In genomic region chr11:75105967-75106681, GRCh38 we compare ENCODE assay signal across 21 cellular contexts. TPM values are rescaled to one million over a fixed set of nuclear protein-coding genes. Genes with fewer than 3 reads are reported as not detected.
"Had no signal": no experiment of that assay in that cellular context is flagged by ENCODE, and none has a peak within 500 bp of the region (broad histone marks: within the 10 kb centered on the region; RNA-seq: fewer than 3 reads in every experiment).

No MANE protein-coding gene starts in this region.

RNA-seq across cellular contexts. Expression of gene OR2AT4, which starts 9.4 kb away (rescaled TPM):
- total RNA-seq: activated CD4-positive, alpha-beta memory T cell treated with anti-CD3 and anti-CD28 coated beads for 36 hours; activated CD4-positive, alpha-beta T cell treated with anti-CD3 and anti-CD28 coated beads for 36 hours; activated CD4-positive, alpha-beta T cell treated with anti-CD3 and anti-CD28 coated beads, Interleukin-2, amount 10 ng/mL, durations not matched to agents 24 days and 14 days; activated CD8-positive, alpha-beta memory T cell treated with anti-CD3 and anti-CD28 coated beads for 36 hours; activated CD8-positive, alpha-beta memory T cell treated with anti-CD3 and anti-CD28 coated beads, Interleukin-2, amount 10 ng/mL, durations not matched to agents 7 days and 5 days; activated CD8-positive, alpha-beta T cell treated with anti-CD3 and anti-CD28 coated beads, Interleukin-2, amount 10 ng/mL, durations not matched to agents 7 days and 5 days; activated naive CD4-positive, alpha-beta T cell treated with anti-CD3 and anti-CD28 coated beads for 36 hours; activated naive CD8-positive, alpha-beta T cell treated with anti-CD3 and anti-CD28 coated beads for 36 hours; activated T-helper 1 cell treated with anti-CD3 and anti-CD28 coated beads, Interleukin-12 subunit alpha, Interleukin-12 subunit beta, Interleukin-2, Interleukin-4 antibody, amounts not matched to agents 30 ng/mL and 10 ng/mL and 1 ng/mL, durations not matched to agents 14 hours and 24 hours and 36 hours; activated T-helper 2 cell treated with anti-CD3 and anti-CD28 coated beads, Interferon-gamma antibody, Interleukin-2, Interleukin-4, amounts not matched to agents 10 μg/mL and 5 μg/mL and 100 μg/mL, durations not matched to agents 14 hours and 24 hours and 36 hours; adrenal gland; aorta; breast epithelium; cardiac muscle cell; colonic mucosa; dermis microvascular lymphatic vessel endothelial cell; endothelial cell of umbilical vein; esophagus squamous epithelium; fibroblast of lung; frontal cortex had no signal
- polyA plus RNA-seq: adrenal gland, cardiac muscle cell, endothelial cell of umbilical vein, esophagus, fibroblast of lung had no signal

RNA-seq across cellular contexts. Expression of gene SLCO2B1, which starts 44.8 kb away (rescaled TPM):
- total RNA-seq: activated CD4-positive, alpha-beta memory T cell treated with anti-CD3 and anti-CD28 coated beads for 36 hours; activated CD4-positive, alpha-beta T cell treated with anti-CD3 and anti-CD28 coated beads for 36 hours; activated CD4-positive, alpha-beta T cell treated with anti-CD3 and anti-CD28 coated beads, Interleukin-2, amount 10 ng/mL, durations not matched to agents 24 days and 14 days; activated CD8-positive, alpha-beta memory T cell treated with anti-CD3 and anti-CD28 coated beads for 36 hours; activated CD8-positive, alpha-beta memory T cell treated with anti-CD3 and anti-CD28 coated beads, Interleukin-2, amount 10 ng/mL, durations not matched to agents 7 days and 5 days; activated CD8-positive, alpha-beta T cell treated with anti-CD3 and anti-CD28 coated beads, Interleukin-2, amount 10 ng/mL, durations not matched to agents 7 days and 5 days; activated naive CD4-positive, alpha-beta T cell treated with anti-CD3 and anti-CD28 coated beads for 36 hours; activated naive CD8-positive, alpha-beta T cell treated with anti-CD3 and anti-CD28 coated beads for 36 hours; activated T-helper 1 cell treated with anti-CD3 and anti-CD28 coated beads, Interleukin-12 subunit alpha, Interleukin-12 subunit beta, Interleukin-2, Interleukin-4 antibody, amounts not matched to agents 30 ng/mL and 10 ng/mL and 1 ng/mL, durations not matched to agents 14 hours and 24 hours and 36 hours; activated T-helper 2 cell treated with anti-CD3 and anti-CD28 coated beads, Interferon-gamma antibody, Interleukin-2, Interleukin-4, amounts not matched to agents 10 μg/mL and 5 μg/mL and 100 μg/mL, durations not matched to agents 14 hours and 24 hours and 36 hours; cardiac muscle cell; endothelial cell of umbilical vein; fibroblast of lung had no signal
- polyA plus RNA-seq: fibroblast of lung had no signal
